In the genomic region with DNA sequence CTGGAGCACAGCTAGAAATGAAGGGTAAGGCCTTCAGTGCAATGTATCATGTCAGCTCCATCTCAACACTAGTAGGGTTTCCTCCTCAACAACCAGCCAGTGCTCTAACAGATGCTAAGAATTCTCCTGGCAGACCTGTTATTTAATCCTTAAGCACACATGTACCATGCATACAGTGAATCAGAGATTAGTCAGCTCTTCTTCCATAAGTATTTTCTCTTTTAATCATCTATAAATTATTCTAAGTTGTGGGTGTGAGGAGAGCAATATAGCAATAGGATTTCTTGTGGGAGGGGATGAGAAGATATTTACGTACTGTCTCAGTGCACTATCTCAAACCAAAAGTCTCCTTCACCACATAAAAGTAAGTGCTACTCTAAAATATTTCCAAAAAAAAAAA, we compare ENCODE assay signal across 29 cellular contexts.
DNase-seq lines count a peak whose midpoint lies in the region; ATAC-seq and TF ChIP-seq lines count a peak whose summit lies in the region.
"Had no signal": no experiment of that assay in that cellular context is flagged by ENCODE, and none has a peak within 500 bp of the region (broad histone marks: within the 10 kb centered on the region; RNA-seq: fewer than 3 reads in every experiment).

No MANE protein-coding gene starts in this region.

- no peak overlapping the region for H3K27ac ChIP-seq in vagina
- H3K27ac ChIP-seq: brain microvascular endothelial cell, gastroesophageal sphincter, neutrophil, PC-9, psoas muscle, skin epidermis, tibial artery had no signal

- peaks cover 0 to 13% of the 10 kb centered on the region in 2 donors for H3K36me3 ChIP-seq in vagina
- H3K36me3 ChIP-seq: brain microvascular endothelial cell had no signal

- H3K4me1 Mint-ChIP-seq in activated T-helper 17 cell treated with anti-CD3 and anti-CD28 coated beads, Interleukin-2, amount 50 U/mL, for 72 hours = peaks cover 14% of the 10 kb centered on the region
- H3K4me1 Mint-ChIP-seq: B cell, GM23338, naive B cell had no signal

- H3K36me3 Mint-ChIP-seq in activated T-helper 17 cell treated with anti-CD3 and anti-CD28 coated beads, Interleukin-2, amount 50 U/mL, for 72 hours (ENCODE audit: low read depth) = peaks cover 81% of the 10 kb centered on the region

- no peaks in the 10 kb centered on the region for H3K27me3 ChIP-seq in vagina
- H3K27me3 ChIP-seq: brain microvascular endothelial cell, gastroesophageal sphincter, neutrophil, tibial artery had no signal

- H3K4me1 ChIP-seq in vagina = no peaks in the 10 kb centered on the region

- peak; percentile 35 for DNase-seq in D341Med (ENCODE audit: low spot score)
- DNase-seq in HCEC 1CT = peak; percentile 72
- peak; percentile 12 to 57 for DNase-seq in foreskin fibroblast
- no peak for DNase-seq in vagina (ENCODE audit: extremely low spot score in 2 of 2)
- DNase-seq in nucleus accumbens (lab: John Stamatoyannopoulos, UW) = no peak
- DNase-seq: activated CD4-positive, alpha-beta T cell treated with anti-CD3 and anti-CD28 coated beads, Interleukin-2, amount 10 ng/mL, durations not matched to agents 7 days and 5 days; activated naive CD4-positive, alpha-beta T cell; activated T-cell treated with anti-CD3 and anti-CD28 coated beads, Interleukin-2, amount 50 U/mL, for 4 hours; brain microvascular endothelial cell; CD8-positive, alpha-beta memory T cell; effector CD4-positive, alpha-beta T cell; left ventricle myocardium superior; naive B cell; NCI-H1048; NCI-H187; NCI-H2171; NCI-H510A; PC-9; psoas muscle; SIG-M5; T1000; tibial artery had no signal

- no peak overlapping the region for H3K27ac Mint-ChIP-seq in activated T-helper 17 cell treated with anti-CD3 and anti-CD28 coated beads, Interleukin-2, amount 50 U/mL, for 72 hours
- H3K27ac Mint-ChIP-seq: activated CD4-positive, alpha-beta T cell treated with anti-CD3 and anti-CD28 coated beads, Interleukin-2, amount 10 ng/mL, durations not matched to agents 7 days and 5 days; B cell; CD8-positive, alpha-beta memory T cell; GM23338 had no signal

- no peaks in the 10 kb centered on the region for H3K27me3 Mint-ChIP-seq in activated T-helper 17 cell treated with anti-CD3 and anti-CD28 coated beads, Interleukin-2, amount 50 U/mL, for 72 hours
- H3K27me3 Mint-ChIP-seq: activated CD4-positive, alpha-beta T cell treated with anti-CD3 and anti-CD28 coated beads, Interleukin-2, amount 10 ng/mL, durations not matched to agents 7 days and 5 days; B cell; CD8-positive, alpha-beta memory T cell; naive B cell had no signal

- TF ChIP-seq POLR2A in vagina (IDR thresholded peaks at IDR 0.05) = no peak

- H3K4me3 Mint-ChIP-seq in activated T-helper 17 cell treated with anti-CD3 and anti-CD28 coated beads, Interleukin-2, amount 50 U/mL, for 72 hours = no peak overlapping the region
- H3K4me3 Mint-ChIP-seq: activated CD4-positive, alpha-beta T cell treated with anti-CD3 and anti-CD28 coated beads, Interleukin-2, amount 10 ng/mL, durations not matched to agents 7 days and 5 days; activated T-cell treated with anti-CD3 and anti-CD28 coated beads, Interleukin-2, amount 50 U/mL, for 4 hours; B cell; CD8-positive, alpha-beta memory T cell; GM23338; naive B cell had no signal

- ATAC-seq in activated T-helper 17 cell treated with anti-CD3 and anti-CD28 coated beads, Interleukin-2, amount 50 U/mL, for 72 hours (replicated peaks) = peak; percentile 55
- ATAC-seq in GM18498 (IDR thresholded peaks at IDR 0.05; ENCODE audit: unreplicated experiment) = no peak
- ATAC-seq: gastroesophageal sphincter, GM23338, left ventricle myocardium superior, psoas muscle had no signal

- no peaks in the 10 kb centered on the region for H3K9me3 Mint-ChIP-seq in activated T-helper 17 cell treated with anti-CD3 and anti-CD28 coated beads, Interleukin-2, amount 50 U/mL, for 72 hours
- H3K9me3 Mint-ChIP-seq: GM23338 had no signal

- no peak overlapping the region for H3K4me3 ChIP-seq in foreskin fibroblast (ENCODE audit: low read depth in 1 of 2, low read length in 2 of 2)
- no peak overlapping the region for H3K4me3 ChIP-seq in vagina
- H3K4me3 ChIP-seq: gastroesophageal sphincter, GM23338, PC-9, psoas muscle, skin epidermis, tibial artery had no signal

- TF ChIP-seq CTCF in foreskin fibroblast (IDR thresholded peaks at IDR 0.05; ENCODE audit: low read depth, low read length) (no peak), vagina (IDR thresholded peaks at IDR 0.05) (no peak)

- no peaks in the 10 kb centered on the region for H3K9me3 ChIP-seq in vagina
- H3K9me3 ChIP-seq: gastroesophageal sphincter, neutrophil, psoas muscle, tibial artery had no signal

- intact Hi-C loops in vagina (cut with DNase I) = no loop called here

Comparison
In these comparisons a context has a peak if more than half of its experiments do, and no peak if none do; other contexts are left out.
1. DNase-seq: peak in D341Med (single experiment), HCEC 1CT (single experiment) and foreskin fibroblast (2 of 2); none in vagina (0 of 2) and nucleus accumbens (0 of 56).